ENCODE assay signal across 25 cellular contexts in the genomic region with DNA sequence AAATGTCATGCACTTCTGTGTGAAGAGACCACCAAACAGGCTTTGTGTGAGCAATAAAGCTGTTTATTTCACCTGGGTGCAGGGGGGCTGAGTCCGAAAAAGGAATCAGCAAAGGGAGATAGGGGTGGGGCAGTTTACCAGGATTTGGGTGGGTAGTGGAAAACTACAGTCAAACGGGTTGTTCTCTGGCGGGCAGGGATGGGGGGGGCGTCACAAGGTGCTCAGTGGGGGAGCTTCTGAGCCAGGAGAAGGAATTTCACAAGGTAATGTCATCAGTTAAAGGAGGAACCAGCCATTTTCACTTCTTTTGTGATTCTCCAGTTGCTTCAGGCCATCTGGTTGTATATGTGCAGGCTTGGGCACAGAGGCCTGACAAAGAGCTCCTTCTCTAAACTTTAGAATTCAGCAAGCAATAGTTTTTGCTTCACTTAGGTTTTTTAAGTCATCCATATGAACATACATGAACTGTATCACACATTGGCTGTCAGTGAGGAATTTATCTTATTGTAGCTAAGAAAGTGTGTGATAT. TPM values are rescaled to one million over a fixed set of nuclear protein-coding genes. Genes with fewer than 3 reads are reported as not detected.
"Had no signal": no experiment of that assay in that cellular context is flagged by ENCODE, and none has a peak within 500 bp of the region (broad histone marks: within the 10 kb centered on the region; RNA-seq: fewer than 3 reads in every experiment).

No MANE protein-coding gene starts in this region.

- H3K36me3 ChIP-seq: left ventricle myocardium inferior, pancreas, prostate gland, suprapubic skin, thoracic aorta, tibial artery, upper lobe of right lung had no signal

- H3K9me3 ChIP-seq: left ventricle myocardium inferior, mucosa of descending colon, pancreas, prostate gland, suprapubic skin, thoracic aorta, tibial artery, upper lobe of right lung had no signal

- ATAC-seq: mucosa of descending colon; naive thymus-derived CD4-positive, alpha-beta T cell; natural killer cell treated with Interleukin-12 subunit alpha and Interleukin-12 subunit beta and Interleukin-15 and Interleukin-18, amount 100 ng/mL, for 72 hours; pancreas; right cardiac atrium; sciatic nerve; stimulated activated effector memory CD8-positive, alpha-beta T cell treated with anti-CD3 and anti-CD28 coated beads, Interleukin-12 subunit alpha, Interleukin-12 subunit beta, amount 100 ng/mL, for 72 hours; upper lobe of right lung had no signal

- FAIRE-seq: pancreas, urothelium cell line had no signal

- H3K4me1 ChIP-seq: pancreas, prostate gland, suprapubic skin, tibial artery, upper lobe of right lung had no signal

- H3K4me3 ChIP-seq: left ventricle myocardium inferior, lung, mucosa of descending colon, pancreas, prostate gland, skin epidermis, suprapubic skin, thoracic aorta, tibial artery, upper lobe of right lung had no signal

- H3K27me3 ChIP-seq: pancreas, suprapubic skin, tibial artery, upper lobe of right lung had no signal

- DNase-seq: islet precursor cell; left ventricle myocardium inferior; midbrain; mucosa of descending colon; naive thymus-derived CD4-positive, alpha-beta T cell; pancreas; posterior cingulate gyrus; retina; right cardiac atrium; stimulated activated CD4-positive, alpha-beta T cell treated with anti-CD3 and anti-CD28 coated beads, Interleukin-4, amount 100 ng/mL, for 24 hours; stimulated activated naive CD4-positive, alpha-beta T cell; tibial artery; trophoblast cell; upper lobe of right lung had no signal

- H3K27ac ChIP-seq: left ventricle myocardium inferior, pancreas, prostate gland, skin epidermis, suprapubic skin, thoracic aorta, tibial artery, upper lobe of right lung had no signal

RNA-seq across cellular contexts. Expression of a gene that starts 17.5 kb away (rescaled TPM):
- total RNA-seq: mesenteric fat pad, thoracic aorta had no signal
- polyA plus RNA-seq: naive thymus-derived CD4-positive, alpha-beta T cell; neural cell had no signal
